In the genomic region with DNA sequence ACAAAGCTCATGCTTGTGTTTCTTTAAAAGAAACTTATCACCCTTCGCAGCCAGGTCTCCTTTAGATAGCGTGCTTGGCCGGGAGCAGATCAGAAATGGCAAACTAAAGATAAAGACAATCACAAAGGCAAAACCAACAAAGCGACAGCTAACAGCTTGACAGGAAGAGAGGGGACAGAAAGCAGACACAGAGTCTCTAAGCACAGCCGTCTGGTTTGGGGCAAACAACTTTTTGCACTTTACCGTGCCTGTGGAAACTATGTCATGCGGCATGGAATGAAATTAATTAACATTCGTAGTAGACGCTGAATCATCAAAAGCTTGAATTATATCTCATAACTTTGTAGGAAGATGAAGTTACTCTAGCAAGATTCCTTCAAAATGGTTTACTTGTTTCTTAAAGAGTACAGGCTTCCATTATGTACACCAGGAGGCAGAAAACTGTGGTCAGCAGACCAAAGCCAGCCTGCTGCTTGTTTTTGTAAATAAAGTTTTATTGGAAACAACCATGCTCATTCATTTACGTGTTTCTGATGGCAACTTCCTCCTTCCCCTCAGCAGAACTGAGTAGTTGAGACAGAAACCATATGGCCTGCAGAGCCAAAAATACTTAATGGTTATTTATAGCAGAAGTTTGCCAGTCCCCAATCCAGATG, we compare ENCODE assay signal across 15 cellular contexts.
A peak's percentile ranks its signal among the peaks of the same experiment; 100 is the strongest.
DNase-seq lines count a peak whose midpoint lies in the region; ATAC-seq, FAIRE-seq and TF ChIP-seq lines count a peak whose summit lies in the region.
"Had no signal": no experiment of that assay in that cellular context is flagged by ENCODE, and none has a peak within 500 bp of the region (broad histone marks: within the 10 kb centered on the region; RNA-seq: fewer than 3 reads in every experiment).

No MANE protein-coding gene starts in this region.

- H3K9me3 ChIP-seq in A549: no peaks in the 10 kb centered on the region
- H3K9me3 ChIP-seq in cardiac muscle cell (ENCODE audit: low read depth): no peaks in the 10 kb centered on the region
- H3K9me3 ChIP-seq: MG63, SJSA1 had no signal

- H3K27ac ChIP-seq in A549 (no peak overlapping the region), cardiac muscle cell (peak overlapping the region; percentile 91)
- H3K27ac ChIP-seq: SJSA1 had no signal

- no peaks in the 10 kb centered on the region for H3K9me3 Mint-ChIP-seq in HFFc6

- FAIRE-seq in A549 (lab: Jason Lieb, UNC): no peak

- POLR2A ChIA-PET in A549 (lab: Yijun Ruan, JAX) (no interaction called here), GM10248 (lab: Yijun Ruan, JAX) (no interaction called here)

- no peak for ATAC-seq in A549
- ATAC-seq in HG02759 (IDR thresholded peaks at IDR 0.05; ENCODE audit: unreplicated experiment): no peak
- no peak for ATAC-seq in HG02642 (IDR thresholded peaks at IDR 0.05; ENCODE audit: poor library complexity, unreplicated experiment)

- peaks cover 3% of the 10 kb centered on the region for H3K27me3 Mint-ChIP-seq in HFFc6 (ENCODE audit: insufficient read depth)

- H3K36me3 ChIP-seq in cardiac muscle cell: no peaks in the 10 kb centered on the region
- H3K36me3 ChIP-seq: MG63, SJSA1 had no signal

- TF ChIP-seq CTCF in A549 (IDR thresholded peaks at IDR 0.05) (no peak), HFFc6 (IDR thresholded peaks at IDR 0.05) (no peak), cardiac muscle cell (IDR thresholded peaks at IDR 0.05; ENCODE audit: low read depth, low read length) (no peak), GM10248 (IDR thresholded peaks at IDR 0.05; ENCODE audit: control extremely low read depth, extremely low read depth, low read depth, missing control alignments) (no peak)

- no peak overlapping the region for H3K4me2 ChIP-seq in A549

- no peak for TF ChIP-seq EP300 in A549 (IDR thresholded peaks at IDR 0.05)

- H3K4me3 Mint-ChIP-seq in HFFc6: no peak overlapping the region
- H3K4me3 Mint-ChIP-seq: B cell had no signal

- TF ChIP-seq POLR2A in A549 (IDR thresholded peaks at IDR 0.05; ENCODE audit: low read length): no peak

- H3K27me3 ChIP-seq in cardiac muscle cell: no peaks in the 10 kb centered on the region
- H3K27me3 ChIP-seq: MG63, SJSA1 had no signal

- TF ChIP-seq RAD21 in A549 (conservative IDR thresholded peaks at IDR 0.05 in 1 of 2, IDR thresholded peaks at IDR 0.05 in 1 of 2): no peak

- peaks cover 7% of the 10 kb centered on the region; the same call in 1 of the 2 replicates for H3K4me1 Mint-ChIP-seq in HFFc6 (ENCODE audit: low read depth)
- H3K4me1 Mint-ChIP-seq: B cell had no signal

- no peak overlapping the region for H3K27ac Mint-ChIP-seq in HFFc6
- H3K27ac Mint-ChIP-seq: B cell had no signal

- H3K4me3 ChIP-seq in A549 (no peak overlapping the region), cardiac muscle cell (no peak overlapping the region)
- H3K4me3 ChIP-seq: MG63, SJSA1 had no signal

- H3K36me3 Mint-ChIP-seq in HFFc6 (ENCODE audit: low read depth): no peaks in the 10 kb centered on the region

- DNase-seq in A549 (ENCODE audit: low read depth in 1 of 2, low spot score in 1 of 2) (no peak), HFFc6 (peak; percentile 4), SK-N-DZ (ENCODE audit: low spot score) (peak; percentile 64), cardiac muscle cell (ENCODE audit: low read depth in 1 of 2, low spot score in 1 of 2) (peak; percentile 19 to 83), NCI-H1417 (lab: John Stamatoyannopoulos, UW) (no peak), GM10248 (ENCODE audit: extremely low spot score) (no peak)
- DNase-seq: activated CD4-positive, alpha-beta T cell treated with anti-CD3 and anti-CD28 coated beads, Interleukin-2, amount 50 U/mL, for 1 hour; activated naive CD4-positive, alpha-beta T cell; cerebellar nuclear complex; MG63; right cardiac atrium had no signal

- H3K4me1 ChIP-seq in A549 (no peaks in the 10 kb centered on the region), cardiac muscle cell (ENCODE audit: low read depth) (peaks cover 53% of the 10 kb centered on the region)

- CTCF ChIA-PET in A549 (lab: Yijun Ruan, JAX): interaction anchor here (0.6 to 1.2 kb wide), 2 partner anchors 31 to 740 kb away, joined by 3 read pairs; no protein-coding TSS in a partner anchor
- CTCF ChIA-PET in GM10248 (lab: Yijun Ruan, JAX): interaction anchor here (0.8 kb wide), 1 partner anchor 9 kb away, joined by 3 read pairs; no protein-coding TSS in a partner anchor

- WGBS in A549 (ENCODE audit: missing lambda C conversion rate): 74% methylated on average over 10 of the region's 10 CpGs

TF ChIP-seq in A549, 52 proteins besides CTCF, POLR2A, EP300 and RAD21:
- TF ChIP-seq NFE2L2 (conservative IDR thresholded peaks at IDR 0.05; ENCODE audit: low read length) (no peak), TP53 (CRISPR knock-in tag; IDR thresholded peaks at IDR 0.05) (no peak), MAFK (IDR thresholded peaks at IDR 0.05; ENCODE audit: partially characterized antibody) (peak; percentile 60)
- TF ChIP-seq, protein P1, sequence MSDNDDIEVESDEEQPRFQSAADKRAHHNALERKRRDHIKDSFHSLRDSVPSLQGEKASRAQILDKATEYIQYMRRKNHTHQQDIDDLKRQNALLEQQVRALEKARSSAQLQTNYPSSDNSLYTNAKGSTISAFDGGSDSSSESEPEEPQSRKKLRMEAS (IDR thresholded peaks at IDR 0.05): no peak

Comparison
In these comparisons a context has a peak if more than half of its experiments do, and no peak if none do; other contexts are left out.
1. DNase-seq: peak in HFFc6 (single experiment), SK-N-DZ (single experiment) and cardiac muscle cell (2 of 2); none in A549 (0 of 2), NCI-H1417 (0 of 3) and GM10248 (single experiment).